In the genomic region with DNA sequence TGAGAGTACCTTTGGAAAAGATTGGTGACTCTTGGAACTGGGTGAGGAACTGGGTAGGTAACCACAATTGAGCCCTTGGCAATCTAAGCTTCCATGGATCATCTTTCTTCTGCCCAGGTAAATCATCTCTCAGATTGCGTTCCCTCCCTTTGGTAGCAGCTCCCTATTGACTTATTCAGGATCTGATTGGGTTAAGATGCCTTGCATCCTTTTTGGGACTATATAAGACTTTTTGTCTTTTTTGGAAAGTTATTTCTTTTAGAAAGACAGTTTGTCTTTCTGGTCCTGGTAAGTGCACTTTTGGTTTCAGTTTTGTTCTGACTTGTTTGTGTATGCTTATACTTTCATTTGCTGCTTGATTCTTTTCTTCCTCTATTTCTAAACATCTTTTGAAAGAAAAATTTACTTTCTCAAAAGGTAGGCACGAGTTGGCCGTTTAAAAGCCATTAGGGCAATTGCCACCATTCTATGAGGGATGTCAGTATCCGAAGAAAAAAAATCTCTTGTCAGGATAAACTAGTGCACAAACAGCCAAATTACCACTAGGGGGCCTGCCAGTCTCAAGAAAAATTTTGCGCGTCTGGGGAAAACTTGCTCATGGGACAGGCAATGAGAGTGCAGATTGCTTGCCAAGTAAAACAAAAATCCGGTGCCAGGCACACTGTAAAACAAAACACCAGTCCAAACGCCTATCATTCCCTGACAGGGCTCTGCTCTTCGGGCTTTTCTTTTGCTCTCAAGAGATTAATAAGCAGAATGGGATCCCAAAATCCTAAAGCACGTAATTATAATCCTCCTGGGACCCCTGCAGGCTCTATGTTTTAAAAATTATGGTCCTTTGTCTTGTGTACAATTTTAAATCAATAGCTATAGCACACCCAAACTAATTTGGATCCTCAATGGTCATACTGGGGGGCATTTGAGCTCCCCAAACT, we compare ENCODE assay signal across 9 cellular contexts. TPM values are rescaled to one million over a fixed set of nuclear protein-coding genes. Genes with fewer than 3 reads are reported as not detected.
DNase-seq lines count a peak whose midpoint lies in the region; ATAC-seq and TF ChIP-seq lines count a peak whose summit lies in the region.
"Had no signal": no experiment of that assay in that cellular context is flagged by ENCODE, and none has a peak within 500 bp of the region (broad histone marks: within the 10 kb centered on the region; RNA-seq: fewer than 3 reads in every experiment).

No MANE protein-coding gene starts in this region.

- DNase-seq in C1 segment of cervical spinal cord (lab: John Stamatoyannopoulos, UW) (peak in 13 of 14 donors; percentile 8 to 66 (median 32)), GM19240 (ENCODE audit: insufficient read length, low spot score) (peak; percentile 37), HK-2 (ENCODE audit: unreplicated experiment) (peak; percentile 56), NCI-H82 treated with DMSO at 0.1 percent for 48 hours (lab: John Stamatoyannopoulos, UW; ENCODE audit: unreplicated experiment) (peak; percentile 43), midbrain (lab: John Stamatoyannopoulos, UW) (peak; percentile 89)
- DNase-seq in activated CD8-positive, alpha-beta T cell treated with anti-CD3 and anti-CD28 coated beads for 36 hours: peak; percentile 79
- peak; percentile 54 to 65 (median 60) for DNase-seq in effector memory CD8-positive, alpha-beta T cell
- peak; percentile 19 to 36 for DNase-seq in stimulated activated CD8-positive, alpha-beta memory T cell treated with anti-CD3 and anti-CD28 coated beads, Interleukin-15, amount 100 ng/mL, for 4 hours (ENCODE audit: low read depth in 2 of 2)

- no peaks in the 10 kb centered on the region for H3K9me3 Mint-ChIP-seq in activated CD8-positive, alpha-beta T cell treated with anti-CD3 and anti-CD28 coated beads for 36 hours
- H3K9me3 Mint-ChIP-seq in effector memory CD8-positive, alpha-beta T cell: no peaks in the 10 kb centered on the region

- H3K27ac Mint-ChIP-seq in activated CD8-positive, alpha-beta T cell treated with anti-CD3 and anti-CD28 coated beads for 36 hours: peak overlapping the region; percentile 82
- peak overlapping the region; percentile 87 to 89 for H3K27ac Mint-ChIP-seq in effector memory CD8-positive, alpha-beta T cell

- POLR2A ChIA-PET in activated CD8-positive, alpha-beta T cell treated with anti-CD3 and anti-CD28 coated beads for 36 hours (lab: Charles Lee): no interaction called here

- peaks cover 14% of the 10 kb centered on the region for H3K4me1 Mint-ChIP-seq in activated CD8-positive, alpha-beta T cell treated with anti-CD3 and anti-CD28 coated beads for 36 hours (ENCODE audit: low read depth)
- H3K4me1 Mint-ChIP-seq in effector memory CD8-positive, alpha-beta T cell (ENCODE audit: low read depth in 2 of 2): peaks cover 3 to 6% of the 10 kb centered on the region in 2 donors

- H3K27me3 Mint-ChIP-seq in activated CD8-positive, alpha-beta T cell treated with anti-CD3 and anti-CD28 coated beads for 36 hours: peaks cover 27% of the 10 kb centered on the region
- peaks cover 48 to 63% of the 10 kb centered on the region in 2 donors for H3K27me3 Mint-ChIP-seq in effector memory CD8-positive, alpha-beta T cell

- TF ChIP-seq CTCF in activated CD8-positive, alpha-beta T cell treated with anti-CD3 and anti-CD28 coated beads for 36 hours (IDR thresholded peaks at IDR 0.05): peak; percentile 88

- CTCF ChIA-PET in activated CD8-positive, alpha-beta T cell treated with anti-CD3 and anti-CD28 coated beads for 36 hours (lab: Charles Lee): interaction anchor here (0.6 to 4.3 kb wide), 25 partner anchors 7 to 530 kb away, joined by 3 to 73 read pairs (median 4); no protein-coding TSS in a partner anchor

- H3K36me3 Mint-ChIP-seq in activated CD8-positive, alpha-beta T cell treated with anti-CD3 and anti-CD28 coated beads for 36 hours (ENCODE audit: low read depth): no peaks in the 10 kb centered on the region
- no peaks in the 10 kb centered on the region for H3K36me3 Mint-ChIP-seq in effector memory CD8-positive, alpha-beta T cell (ENCODE audit: insufficient read depth)

- peak; percentile 79 for ATAC-seq in activated CD8-positive, alpha-beta T cell treated with anti-CD3 and anti-CD28 coated beads for 36 hours
- peak; percentile 81 for ATAC-seq in effector memory CD8-positive, alpha-beta T cell (replicated peaks)

- intact Hi-C loops in activated CD8-positive, alpha-beta T cell treated with anti-CD3 and anti-CD28 coated beads for 36 hours (cut with micrococcal nuclease): loop anchor here (2.0 kb wide), 1 partner anchor 346 kb away; no protein-coding TSS in a partner anchor

- peak overlapping the region; percentile 77 for H3K4me3 Mint-ChIP-seq in activated CD8-positive, alpha-beta T cell treated with anti-CD3 and anti-CD28 coated beads for 36 hours
- H3K4me3 Mint-ChIP-seq in effector memory CD8-positive, alpha-beta T cell: peak overlapping the region; percentile 77 to 84

RNA-seq across cellular contexts. Expression of a gene that starts 12.8 kb away (rescaled TPM):
- not detected for total RNA-seq in activated CD8-positive, alpha-beta T cell treated with anti-CD3 and anti-CD28 coated beads for 36 hours
- total RNA-seq: activated CD8-positive, alpha-beta memory T cell treated with anti-CD3 and anti-CD28 coated beads for 36 hours had no signal

RNA-seq across cellular contexts. Expression of a gene that starts 45.7 kb away (rescaled TPM):
- not detected for total RNA-seq in activated CD8-positive, alpha-beta T cell treated with anti-CD3 and anti-CD28 coated beads for 36 hours
- total RNA-seq: activated CD8-positive, alpha-beta memory T cell treated with anti-CD3 and anti-CD28 coated beads for 36 hours had no signal

RNA-seq across cellular contexts. Expression of a gene that starts 54.0 kb away (rescaled TPM):
- not detected for total RNA-seq in activated CD8-positive, alpha-beta T cell treated with anti-CD3 and anti-CD28 coated beads for 36 hours
- total RNA-seq: activated CD8-positive, alpha-beta memory T cell treated with anti-CD3 and anti-CD28 coated beads for 36 hours had no signal

Comparison
In these comparisons a context has a peak if more than half of its experiments do, and no peak if none do; other contexts are left out.
1. Peak in every context shown above with its lines: DNase-seq and ATAC-seq.
2. DNase-seq: peak in every context shown above with its lines; median percentile 89 in midbrain; 79 in activated CD8-positive, alpha-beta T cell treated with anti-CD3 and anti-CD28 coated beads for 36 hours; 60 in effector memory CD8-positive, alpha-beta T cell; 56 in HK-2; 43 in NCI-H82 treated with DMSO at 0.1 percent for 48 hours; 37 in GM19240; 32 in C1 segment of cervical spinal cord; 28 in stimulated activated CD8-positive, alpha-beta memory T cell treated with anti-CD3 and anti-CD28 coated beads, Interleukin-15, amount 100 ng/mL, for 4 hours.